ENCODE assay signal across 10 cellular contexts in the genomic region with DNA sequence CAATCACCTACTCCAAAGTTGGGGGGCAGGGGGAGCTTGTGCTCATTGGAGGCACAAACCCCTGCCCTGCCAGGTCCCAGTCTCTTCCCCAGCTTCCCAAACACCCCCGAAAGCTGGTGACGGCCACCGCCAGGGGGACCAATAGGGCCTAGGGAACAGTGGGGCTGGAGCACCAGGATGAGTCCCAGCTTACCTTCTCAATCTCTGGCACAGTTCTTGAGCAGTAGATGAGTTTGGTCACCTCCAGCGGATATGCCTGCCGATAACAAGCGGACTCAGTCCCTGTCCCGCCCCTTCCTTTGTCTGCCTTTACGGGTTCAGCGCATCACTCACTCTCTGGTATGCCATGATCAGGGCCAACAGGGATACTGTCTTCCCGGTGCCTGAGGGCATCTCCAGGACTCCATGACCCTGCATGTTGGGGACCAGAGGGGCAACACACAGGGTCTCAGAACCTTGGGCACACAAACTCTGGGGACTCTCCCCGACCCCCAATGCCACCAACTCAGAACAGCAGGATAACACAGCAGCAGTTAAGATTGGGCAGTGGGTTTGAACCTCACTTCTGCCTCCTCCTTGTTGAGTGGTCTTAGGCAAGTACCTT. TPM values are rescaled to one million over a fixed set of nuclear protein-coding genes. Genes with fewer than 3 reads are reported as not detected.
A peak's percentile ranks its signal among the peaks of the same experiment; 100 is the strongest.
DNase-seq lines count a peak whose midpoint lies in the region; ATAC-seq and TF ChIP-seq lines count a peak whose summit lies in the region.
"Had no signal": no experiment of that assay in that cellular context is flagged by ENCODE, and none has a peak within 500 bp of the region (broad histone marks: within the 10 kb centered on the region; RNA-seq: fewer than 3 reads in every experiment).

No MANE protein-coding gene starts in this region.

- no peaks in the 10 kb centered on the region for H3K9me3 ChIP-seq in CD4-positive, CD25-positive, alpha-beta regulatory T cell (ENCODE audit: control insufficient read depth in 2 of 2, low read length in 2 of 2)
- H3K9me3 ChIP-seq in effector memory CD4-positive, alpha-beta T cell (ENCODE audit: control insufficient read depth, low read length): no peaks in the 10 kb centered on the region

- no peak overlapping the region for H3K27ac ChIP-seq in CD4-positive, CD25-positive, alpha-beta regulatory T cell (ENCODE audit: insufficient read depth, low read length, poor library complexity, severe bottlenecking)
- H3K27ac ChIP-seq in effector memory CD4-positive, alpha-beta T cell (ENCODE audit: insufficient read depth, low read length, poor library complexity, severe bottlenecking): no peak overlapping the region
- H3K27ac ChIP-seq in caudate nucleus (ENCODE audit: low read depth, low read length): no peak overlapping the region

- peaks cover 6% of the 10 kb centered on the region for H3K4me1 ChIP-seq in CD4-positive, CD25-positive, alpha-beta regulatory T cell (ENCODE audit: control insufficient read depth, insufficient read depth, low read length, poor library complexity, severe bottlenecking)
- H3K4me1 ChIP-seq in effector memory CD4-positive, alpha-beta T cell (ENCODE audit: control insufficient read depth, insufficient read depth, low read length, poor library complexity, severe bottlenecking): peaks cover 5% of the 10 kb centered on the region

- no peaks in the 10 kb centered on the region for H3K27me3 ChIP-seq in CD4-positive, CD25-positive, alpha-beta regulatory T cell (ENCODE audit: control insufficient read depth, insufficient read depth, low read length)
- H3K27me3 ChIP-seq in H7 (ENCODE audit: control insufficient read depth, insufficient read depth, low read length): no peaks in the 10 kb centered on the region
- H3K27me3 ChIP-seq in effector memory CD4-positive, alpha-beta T cell (replicated peaks; ENCODE audit: control insufficient read depth, insufficient read depth, low read length, poor library complexity, severe bottlenecking): no peaks in the 10 kb centered on the region

- no peak overlapping the region for H3K4me3 ChIP-seq in CD4-positive, CD25-positive, alpha-beta regulatory T cell (ENCODE audit: low read depth, low read length)
- no peak overlapping the region for H3K4me3 ChIP-seq in H7 (ENCODE audit: insufficient read depth, low read depth, low read length)
- H3K4me3 ChIP-seq in effector memory CD4-positive, alpha-beta T cell (ENCODE audit: insufficient read depth, low read depth, low read length, poor library complexity, severe bottlenecking): no peak overlapping the region

- no peak for TF ChIP-seq CTCF in mesothelial cell of epicardium (IDR thresholded peaks at IDR 0.05; ENCODE audit: unreplicated experiment)

- no peaks in the 10 kb centered on the region for H3K36me3 Mint-ChIP-seq in CD4-positive, CD25-positive, alpha-beta regulatory T cell
- peaks cover 4% of the 10 kb centered on the region for H3K36me3 Mint-ChIP-seq in activated T-helper 1 cell treated with anti-CD3 and anti-CD28 coated beads, Interleukin-12 subunit alpha, Interleukin-12 subunit beta, Interleukin-2, Interleukin-4 antibody, amounts not matched to agents 30 ng/mL and 10 ng/mL and 1 ng/mL, durations not matched to agents 14 hours and 24 hours and 36 hours (ENCODE audit: low read depth)
- no peaks in the 10 kb centered on the region for H3K36me3 Mint-ChIP-seq in mesothelial cell of epicardium

- H3K4me3 Mint-ChIP-seq in CD4-positive, CD25-positive, alpha-beta regulatory T cell: peak overlapping the region; percentile 13 to 86 (median 76)
- H3K4me3 Mint-ChIP-seq in activated T-helper 1 cell treated with anti-CD3 and anti-CD28 coated beads, Interleukin-12 subunit alpha, Interleukin-12 subunit beta, Interleukin-2, Interleukin-4 antibody, amounts not matched to agents 30 ng/mL and 10 ng/mL and 1 ng/mL, durations not matched to agents 14 hours and 24 hours and 36 hours: peak overlapping the region; percentile 73
- H3K4me3 Mint-ChIP-seq in mesothelial cell of epicardium: peak overlapping the region; percentile 54

- intact Hi-C loops in activated T-helper 1 cell treated with anti-CD3 and anti-CD28 coated beads, Interleukin-12 subunit alpha, Interleukin-12 subunit beta, Interleukin-2, Interleukin-4 antibody, amounts not matched to agents 30 ng/mL and 10 ng/mL and 1 ng/mL, durations not matched to agents 14 hours and 24 hours and 36 hours (cut with micrococcal nuclease): no loop called here
- intact Hi-C loops in head of caudate nucleus (cut with DNase I): no loop called here

- H3K36me3 ChIP-seq in CD4-positive, CD25-positive, alpha-beta regulatory T cell (ENCODE audit: control insufficient read depth, insufficient read depth, low read length): no peaks in the 10 kb centered on the region
- peaks cover 13% of the 10 kb centered on the region for H3K36me3 ChIP-seq in H7 (replicated peaks; ENCODE audit: control insufficient read depth, insufficient read depth, low read length)
- H3K36me3 ChIP-seq in effector memory CD4-positive, alpha-beta T cell (ENCODE audit: control insufficient read depth, insufficient read depth, low read length): peaks cover under 1% of the 10 kb centered on the region

- peaks cover 4 to 27% (median 12%) of the 10 kb centered on the region in 4 donors for H3K4me1 Mint-ChIP-seq in CD4-positive, CD25-positive, alpha-beta regulatory T cell
- H3K4me1 Mint-ChIP-seq in activated T-helper 1 cell treated with anti-CD3 and anti-CD28 coated beads, Interleukin-12 subunit alpha, Interleukin-12 subunit beta, Interleukin-2, Interleukin-4 antibody, amounts not matched to agents 30 ng/mL and 10 ng/mL and 1 ng/mL, durations not matched to agents 14 hours and 24 hours and 36 hours (ENCODE audit: low read depth): peaks cover 15% of the 10 kb centered on the region
- peaks cover 12% of the 10 kb centered on the region for H3K4me1 Mint-ChIP-seq in mesothelial cell of epicardium

- H3K27me3 Mint-ChIP-seq in CD4-positive, CD25-positive, alpha-beta regulatory T cell: no peaks in the 10 kb centered on the region
- no peaks in the 10 kb centered on the region for H3K27me3 Mint-ChIP-seq in activated T-helper 1 cell treated with anti-CD3 and anti-CD28 coated beads, Interleukin-12 subunit alpha, Interleukin-12 subunit beta, Interleukin-2, Interleukin-4 antibody, amounts not matched to agents 30 ng/mL and 10 ng/mL and 1 ng/mL, durations not matched to agents 14 hours and 24 hours and 36 hours (ENCODE audit: insufficient read depth)
- H3K27me3 Mint-ChIP-seq in mesothelial cell of epicardium (ENCODE audit: low read depth): no peaks in the 10 kb centered on the region

- H3K9me3 Mint-ChIP-seq in CD4-positive, CD25-positive, alpha-beta regulatory T cell: no peaks in the 10 kb centered on the region
- H3K9me3 Mint-ChIP-seq in activated T-helper 1 cell treated with anti-CD3 and anti-CD28 coated beads, Interleukin-12 subunit alpha, Interleukin-12 subunit beta, Interleukin-2, Interleukin-4 antibody, amounts not matched to agents 30 ng/mL and 10 ng/mL and 1 ng/mL, durations not matched to agents 14 hours and 24 hours and 36 hours: no peaks in the 10 kb centered on the region
- no peaks in the 10 kb centered on the region for H3K9me3 Mint-ChIP-seq in mesothelial cell of epicardium

- peak overlapping the region in 1 of 3 donors; percentile 81 for H3K27ac Mint-ChIP-seq in CD4-positive, CD25-positive, alpha-beta regulatory T cell
- no peak overlapping the region for H3K27ac Mint-ChIP-seq in activated T-helper 1 cell treated with anti-CD3 and anti-CD28 coated beads, Interleukin-12 subunit alpha, Interleukin-12 subunit beta, Interleukin-2, Interleukin-4 antibody, amounts not matched to agents 30 ng/mL and 10 ng/mL and 1 ng/mL, durations not matched to agents 14 hours and 24 hours and 36 hours
- H3K27ac Mint-ChIP-seq in mesothelial cell of epicardium: peak overlapping the region; percentile 50

- ATAC-seq in CD4-positive, CD25-positive, alpha-beta regulatory T cell (ENCODE audit: low read depth in 2 of 2): no peak
- ATAC-seq: left lobe of liver had no signal

- no peak for DNase-seq in CD4-positive, CD25-positive, alpha-beta regulatory T cell
- DNase-seq in H7 (peak; percentile 68), mesothelial cell of epicardium (ENCODE audit: low spot score in 2 of 2, unreplicated experiment in 2 of 2) (no peak), caudate nucleus (lab: John Stamatoyannopoulos, UW) (no peak), head of caudate nucleus (no peak)
- DNase-seq in activated T-helper 1 cell treated with anti-CD3 and anti-CD28 coated beads, Interleukin-12 subunit alpha, Interleukin-12 subunit beta, Interleukin-2, Interleukin-4 antibody, amounts not matched to agents 30 ng/mL and 10 ng/mL and 1 ng/mL, durations not matched to agents 14 hours and 24 hours and 36 hours (ENCODE audit: low spot score): no peak
- no peak for DNase-seq in effector memory CD4-positive, alpha-beta T cell
- DNase-seq: NCI-H524 had no signal

RNA-seq across cellular contexts. Expression of a gene that starts 1.5 kb away (rescaled TPM):
- total RNA-seq in CD4-positive, CD25-positive, alpha-beta regulatory T cell: 15.5 TPM
- polyA plus RNA-seq in CD4-positive, CD25-positive, alpha-beta regulatory T cell: 1 to 10 TPM; 4.4 to 7.5 (median 6.4) TPM
- 48.7 and 54.2 TPM in 2 replicates for total RNA-seq in H7 (2014; rRNA removed; shearing (Covaris generic))
- total RNA-seq in activated T-helper 1 cell treated with anti-CD3 and anti-CD28 coated beads, Interleukin-12 subunit alpha, Interleukin-12 subunit beta, Interleukin-2, Interleukin-4 antibody, amounts not matched to agents 30 ng/mL and 10 ng/mL and 1 ng/mL, durations not matched to agents 14 hours and 24 hours and 36 hours: 30.5 and 32.8 TPM in 2 replicates
- total RNA-seq in mesothelial cell of epicardium: 62.7 to 64.4 TPM (median 64.1 TPM) in 3 replicates

RNA-seq across cellular contexts. Expression of a gene that starts 28.3 kb away (rescaled TPM):
- 0.54 TPM for total RNA-seq in CD4-positive, CD25-positive, alpha-beta regulatory T cell
- polyA plus RNA-seq in CD4-positive, CD25-positive, alpha-beta regulatory T cell: not detected
- 1.6 and 1.8 TPM in 2 replicates for total RNA-seq in H7 (2014; rRNA removed; shearing (Covaris generic))
- total RNA-seq in activated T-helper 1 cell treated with anti-CD3 and anti-CD28 coated beads, Interleukin-12 subunit alpha, Interleukin-12 subunit beta, Interleukin-2, Interleukin-4 antibody, amounts not matched to agents 30 ng/mL and 10 ng/mL and 1 ng/mL, durations not matched to agents 14 hours and 24 hours and 36 hours: not detected in 2 replicates
- 6.4 to 8.0 TPM (median 6.9 TPM) in 3 replicates for total RNA-seq in mesothelial cell of epicardium
- total RNA-seq: left lobe of liver; T-helper 2 cell treated with Interferon-gamma antibody and Interleukin-4, amounts not matched to agents 100 ng/mL and 5 ng/mL, for 36 hours had no signal

RNA-seq across cellular contexts. Expression of a gene that starts 36.0 kb away (rescaled TPM):
- 7.4 TPM for total RNA-seq in CD4-positive, CD25-positive, alpha-beta regulatory T cell
- under 1 TPM; 0.17 to 0.94 (median 0.57) TPM for polyA plus RNA-seq in CD4-positive, CD25-positive, alpha-beta regulatory T cell
- 12.8 and 18.9 TPM in 2 replicates for total RNA-seq in H7 (2014; rRNA removed; shearing (Covaris generic))
- total RNA-seq in activated T-helper 1 cell treated with anti-CD3 and anti-CD28 coated beads, Interleukin-12 subunit alpha, Interleukin-12 subunit beta, Interleukin-2, Interleukin-4 antibody, amounts not matched to agents 30 ng/mL and 10 ng/mL and 1 ng/mL, durations not matched to agents 14 hours and 24 hours and 36 hours: 8.5 and 8.9 TPM in 2 replicates
- total RNA-seq in mesothelial cell of epicardium: 58.0 to 64.0 TPM (median 58.7 TPM) in 3 replicates

RNA-seq across cellular contexts. Expression of a gene that starts 37.6 kb away (rescaled TPM):
- total RNA-seq in CD4-positive, CD25-positive, alpha-beta regulatory T cell: 2.1 TPM
- 1 to 10 TPM; 1.6 to 3.6 (median 2.4) TPM for polyA plus RNA-seq in CD4-positive, CD25-positive, alpha-beta regulatory T cell
- total RNA-seq in H7 (2014; rRNA removed; shearing (Covaris generic)): 35.8 and 39.6 TPM in 2 replicates
- 25.3 and 27.2 TPM in 2 replicates for total RNA-seq in activated T-helper 1 cell treated with anti-CD3 and anti-CD28 coated beads, Interleukin-12 subunit alpha, Interleukin-12 subunit beta, Interleukin-2, Interleukin-4 antibody, amounts not matched to agents 30 ng/mL and 10 ng/mL and 1 ng/mL, durations not matched to agents 14 hours and 24 hours and 36 hours
- total RNA-seq in mesothelial cell of epicardium: 6.7 to 7.5 TPM (median 6.7 TPM) in 3 replicates

RNA-seq across cellular contexts. Expression of a gene that starts 46.2 kb away (rescaled TPM):
- total RNA-seq in CD4-positive, CD25-positive, alpha-beta regulatory T cell: not detected
- polyA plus RNA-seq in CD4-positive, CD25-positive, alpha-beta regulatory T cell: not detected
- total RNA-seq in H7 (2014; rRNA removed; shearing (Covaris generic)): not detected in 2 replicates
- total RNA-seq in activated T-helper 1 cell treated with anti-CD3 and anti-CD28 coated beads, Interleukin-12 subunit alpha, Interleukin-12 subunit beta, Interleukin-2, Interleukin-4 antibody, amounts not matched to agents 30 ng/mL and 10 ng/mL and 1 ng/mL, durations not matched to agents 14 hours and 24 hours and 36 hours: not detected in 2 replicates
- not detected in 3 replicates for total RNA-seq in mesothelial cell of epicardium
- total RNA-seq: left lobe of liver; T-helper 2 cell treated with Interferon-gamma antibody and Interleukin-4, amounts not matched to agents 100 ng/mL and 5 ng/mL, for 36 hours had no signal
